ENCODE assay signal across 15 cellular contexts in the genomic region with DNA sequence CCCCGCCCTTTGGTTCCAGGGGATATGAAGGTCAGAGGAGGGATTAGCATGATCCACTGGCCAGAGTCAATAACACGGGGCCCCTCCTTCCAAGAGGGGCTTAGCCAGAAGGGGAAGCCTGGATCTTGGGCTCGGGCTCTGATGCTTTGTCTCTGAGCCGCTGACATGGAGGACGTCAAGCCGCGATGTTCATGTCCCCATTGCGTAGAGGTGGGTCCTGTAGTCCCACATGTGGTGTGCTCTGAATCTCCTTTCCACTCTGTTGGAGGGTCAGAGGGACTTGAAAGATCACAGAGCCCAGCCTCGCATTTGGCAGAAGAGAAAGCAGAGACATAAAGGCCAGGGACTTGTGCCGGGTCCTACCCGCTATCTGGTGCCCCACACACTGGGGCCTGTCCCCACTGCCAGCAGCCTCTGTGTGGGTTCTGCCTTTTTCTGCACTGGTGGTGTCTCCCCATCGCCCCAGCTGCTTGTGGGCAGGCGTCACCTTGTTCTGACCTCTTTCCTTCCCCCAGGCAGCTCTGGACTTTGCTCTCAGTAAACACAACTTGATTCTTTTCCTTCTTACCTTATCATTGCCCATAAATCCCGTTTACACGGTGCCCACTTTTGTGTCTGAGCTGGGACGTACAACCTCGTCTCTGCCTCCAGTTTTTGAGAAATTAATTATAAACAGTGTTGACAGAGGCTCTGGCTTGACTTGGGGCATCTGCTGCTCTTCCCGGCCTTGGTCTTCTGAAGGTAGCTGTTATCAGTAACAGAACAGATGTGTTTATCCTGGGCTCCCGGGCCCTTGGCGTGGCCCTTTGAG. TPM values are rescaled to one million over a fixed set of nuclear protein-coding genes. Genes with fewer than 3 reads are reported as not detected.
DNase-seq lines count a peak whose midpoint lies in the region; ATAC-seq and TF ChIP-seq lines count a peak whose summit lies in the region.
"Had no signal": no experiment of that assay in that cellular context is flagged by ENCODE, and none has a peak within 500 bp of the region (broad histone marks: within the 10 kb centered on the region; RNA-seq: fewer than 3 reads in every experiment).

No MANE protein-coding gene starts in this region.

- H3K27me3 ChIP-seq in BE2C = no peaks in the 10 kb centered on the region
- no peaks in the 10 kb centered on the region for H3K27me3 ChIP-seq in endodermal cell (ENCODE audit: control insufficient read depth, insufficient read depth, low read length, poor library complexity, severe bottlenecking)
- H3K27me3 ChIP-seq in neural progenitor cell = no peaks in the 10 kb centered on the region
- H3K27me3 ChIP-seq: brain microvascular endothelial cell had no signal

- peaks cover 100% of the 10 kb centered on the region for H3K79me2 ChIP-seq in neural progenitor cell (ENCODE audit: low read depth)

- peaks cover 80% of the 10 kb centered on the region for H3K4me1 Mint-ChIP-seq in endodermal cell
- peaks cover 73% of the 10 kb centered on the region for H3K4me1 Mint-ChIP-seq in neural progenitor cell

- H3K27me3 Mint-ChIP-seq in endodermal cell (ENCODE audit: insufficient read depth) (no peaks in the 10 kb centered on the region), neural progenitor cell (ENCODE audit: insufficient read depth, low read depth) (peaks cover 2% of the 10 kb centered on the region)

- H3K27ac Mint-ChIP-seq in endodermal cell = peak overlapping the region; percentile 96
- H3K27ac Mint-ChIP-seq in neural progenitor cell = peak overlapping the region; percentile 53

- H3K4me3 ChIP-seq in BE2C (ENCODE audit: low read depth, low read length) (no peak overlapping the region; the same call in 1 of the 2 replicates), endodermal cell (ENCODE audit: low read length) (peak overlapping the region; percentile 66), neural progenitor cell (no peak overlapping the region)
- H3K4me3 ChIP-seq: lower lobe of right lung had no signal

- H3K9me3 Mint-ChIP-seq in endodermal cell = no peaks in the 10 kb centered on the region
- peaks cover 5% of the 10 kb centered on the region for H3K9me3 Mint-ChIP-seq in neural progenitor cell

- H3K4me2 ChIP-seq in neural progenitor cell = no peak overlapping the region

- no peak for TF ChIP-seq CTCF in BE2C (IDR thresholded peaks at IDR 0.05; ENCODE audit: low read depth, low read length)
- TF ChIP-seq CTCF in endodermal cell (conservative IDR thresholded peaks at IDR 0.05) = no peak
- no peak for TF ChIP-seq CTCF in neural progenitor cell (IDR thresholded peaks at IDR 0.05)

- H2AFZ ChIP-seq in neural progenitor cell (replicated peaks) = no peak overlapping the region

- H4K20me1 ChIP-seq in neural progenitor cell (ENCODE audit: low read depth) = peaks cover 100% of the 10 kb centered on the region

- no peaks in the 10 kb centered on the region; the same call in 1 of the 2 replicates for H3K36me3 ChIP-seq in BE2C
- peaks cover 56% of the 10 kb centered on the region for H3K36me3 ChIP-seq in endodermal cell (ENCODE audit: control insufficient read depth, insufficient read depth, low read length)
- H3K36me3 ChIP-seq in neural progenitor cell = no peaks in the 10 kb centered on the region

- H3K9ac ChIP-seq in endodermal cell (ENCODE audit: extremely low read depth, low read length, poor library complexity, severe bottlenecking) = peak overlapping the region; percentile 65
- no peak overlapping the region for H3K9ac ChIP-seq in neural progenitor cell

- in situ Hi-C loops in G401 (cut with HindIII; ENCODE audit: low sequenced_read_pairs) = no loop called here

- H3K36me3 Mint-ChIP-seq in endodermal cell (ENCODE audit: low read depth) (peaks cover 49% of the 10 kb centered on the region), neural progenitor cell (peaks cover 44% of the 10 kb centered on the region)

- DNase-seq in BE2C (peak; percentile 74), LoVo (ENCODE audit: low spot score) (peak; percentile 63), endodermal cell (no peak), neural progenitor cell (ENCODE audit: low spot score) (no peak), H4 (ENCODE audit: low spot score) (no peak), G401 (ENCODE audit: low spot score) (no peak)
- DNase-seq: activated CD8-positive, alpha-beta memory T cell treated with anti-CD3 and anti-CD28 coated beads for 24 hours; activated effector memory CD4-positive, alpha-beta T cell treated with anti-CD3 and anti-CD28 coated beads, Interleukin-2, amount 50 U/mL, for 16 hours; brain microvascular endothelial cell; lower lobe of right lung; NCI-H2029; NCI-H774; nucleus accumbens had no signal

- peaks cover 39% of the 10 kb centered on the region for H3F3A ChIP-seq in neural progenitor cell (ENCODE audit: low read depth)

- no peak for ATAC-seq in GM21825 (IDR thresholded peaks at IDR 0.05; ENCODE audit: unreplicated experiment)
- no peak for ATAC-seq in GM19351 (IDR thresholded peaks at IDR 0.05; ENCODE audit: unreplicated experiment)
- ATAC-seq: lower lobe of right lung had no signal

- 71 to 92% methylated on average over 9 to 20 of the region's 20 CpGs for WGBS in endodermal cell (ENCODE audit: insufficient coverage in 1 of 2, insufficient read length in 1 of 2), 2 experiments

- H3K27ac ChIP-seq in endodermal cell (ENCODE audit: low read depth, low read length) = peak overlapping the region; percentile 66
- H3K27ac ChIP-seq in neural progenitor cell = no peak overlapping the region
- H3K27ac ChIP-seq: brain microvascular endothelial cell, lower lobe of right lung had no signal

- H3K4me3 Mint-ChIP-seq in endodermal cell (peak overlapping the region; percentile 40), neural progenitor cell (no peak overlapping the region)

- H3K4me1 ChIP-seq in BE2C (peaks cover 28% of the 10 kb centered on the region), endodermal cell (ENCODE audit: control insufficient read depth, insufficient read depth, low read length) (peaks cover 52% of the 10 kb centered on the region), neural progenitor cell (peaks cover 37% of the 10 kb centered on the region)

- H3K9me3 ChIP-seq in BE2C = no peaks in the 10 kb centered on the region
- no peaks in the 10 kb centered on the region for H3K9me3 ChIP-seq in endodermal cell (ENCODE audit: control insufficient read depth, low read length)
- H3K9me3 ChIP-seq in neural progenitor cell (ENCODE audit: low read depth) = no peaks in the 10 kb centered on the region
- H3K9me3 ChIP-seq: lower lobe of right lung had no signal

RNA-seq across cellular contexts. Expression of a gene that starts 48.8 kb away (rescaled TPM):
- polyA plus RNA-seq in BE2C (2012; ENCODE audit: insufficient read depth, insufficient read length, low read depth) = 9.0 TPM
- total RNA-seq in endodermal cell (10 to 100 TPM; 49.1 to 53.4 TPM), neural progenitor cell (ENCODE audit: low replicate concordance) (50.4 and 53.4 TPM in 2 replicates)
- 77.6 TPM for polyA plus RNA-seq in endodermal cell (2013, experiment 1 of 2)
- 78.9 TPM for polyA plus RNA-seq in endodermal cell (2013, experiment 2 of 2)
- total RNA-seq in H4 (2014; rRNA removed; shearing (Covaris generic)) = 63.9 and 78.6 TPM in 2 replicates
- total RNA-seq in G401 (2014; rRNA removed; shearing (Covaris generic)) = 34.8 and 49.1 TPM in 2 replicates

Comparison
In these comparisons a context has a peak if more than half of its experiments do, and no peak if none do; other contexts are left out.
1. DNase-seq: peak in BE2C (single experiment) and LoVo (single experiment); none in endodermal cell (single experiment), neural progenitor cell (single experiment), H4 (single experiment) and G401 (single experiment).